In the genomic region with DNA sequence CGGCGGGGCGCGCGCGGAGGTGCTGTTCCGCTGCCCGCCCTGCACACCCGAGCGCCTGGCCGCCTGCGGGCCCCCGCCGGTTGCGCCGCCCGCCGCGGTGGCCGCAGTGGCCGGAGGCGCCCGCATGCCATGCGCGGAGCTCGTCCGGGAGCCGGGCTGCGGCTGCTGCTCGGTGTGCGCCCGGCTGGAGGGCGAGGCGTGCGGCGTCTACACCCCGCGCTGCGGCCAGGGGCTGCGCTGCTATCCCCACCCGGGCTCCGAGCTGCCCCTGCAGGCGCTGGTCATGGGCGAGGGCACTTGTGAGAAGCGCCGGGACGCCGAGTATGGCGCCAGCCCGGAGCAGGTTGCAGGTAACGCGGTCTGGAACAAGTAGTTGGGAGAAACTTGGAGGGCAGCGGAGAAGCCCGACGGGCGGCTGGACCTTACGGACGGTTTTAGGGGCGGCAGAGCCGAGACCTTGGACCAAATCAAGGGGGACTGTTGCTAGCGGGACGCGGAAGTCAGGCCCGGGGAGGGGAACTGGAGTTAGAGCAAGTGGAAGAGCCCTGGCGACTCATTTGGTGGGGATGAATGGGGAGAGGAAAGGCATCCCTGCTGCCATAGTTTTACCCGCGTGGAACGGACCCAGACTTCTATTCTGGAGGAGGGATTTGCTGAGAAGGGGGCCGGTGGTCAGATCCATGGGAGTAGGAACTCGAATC, we compare ENCODE assay signal across 8 cellular contexts. TPM values are rescaled to one million over a fixed set of nuclear protein-coding genes. Genes with fewer than 3 reads are reported as not detected.
DNase-seq lines count a peak whose midpoint lies in the region; ATAC-seq and TF ChIP-seq lines count a peak whose summit lies in the region.

No MANE protein-coding gene starts in this region.

- intact Hi-C loops in Caco-2 (cut with micrococcal nuclease; ENCODE audit: unreplicated experiment): no loop called here
- intact Hi-C loops in body of pancreas (cut with DNase I): no loop called here
- intact Hi-C loops in lower leg skin (cut with DNase I; ENCODE audit: low total_unique reads): no loop called here

- H3K27ac ChIP-seq in body of pancreas (peak overlapping the region; percentile 8 to 61 (median 54)), tibial nerve (peak overlapping the region in 1 of 4 donors; percentile 39)

- POLR2A ChIA-PET in Caco-2 (lab: Charles Lee): no interaction called here

- in situ Hi-C loops in ACHN (cut with HindIII; ENCODE audit: low pct_ligation_motif_present, low pct_unique_long_range_greater_than_20kb, low sequenced_read_pairs): loop anchor here (25.0 kb wide), 1 partner anchor 96 kb away; no protein-coding TSS in a partner anchor

- TF ChIP-seq EP300 in tibial nerve (IDR thresholded peaks at IDR 0.05): no peak

- TF ChIP-seq CTCF in Caco-2 (IDR thresholded peaks at IDR 0.05; ENCODE audit: insufficient read depth in 1 of 2, low read depth in 1 of 2, low read length in 1 of 2, severe bottlenecking in 1 of 2, unreplicated experiment in 1 of 2) (no peak), LNCaP clone FGC (IDR thresholded peaks at IDR 0.05; ENCODE audit: control insufficient read depth, extremely low read depth, insufficient read depth) (no peak), body of pancreas (IDR thresholded peaks at IDR 0.05) (peak in 1 of 7 experiments; percentile 7), lower leg skin (IDR thresholded peaks at IDR 0.05) (no peak), tibial nerve (IDR thresholded peaks at IDR 0.05) (peak in 1 of 5 experiments; percentile 10)

- H3K4me1 ChIP-seq in Caco-2: peaks cover 28% of the 10 kb centered on the region
- peaks cover 44% of the 10 kb centered on the region for H3K4me1 ChIP-seq in body of pancreas
- H3K4me1 ChIP-seq in tibial nerve: peaks cover 0 to 49% (median 26%) of the 10 kb centered on the region in 4 donors

- CTCF ChIA-PET in Caco-2 (lab: Charles Lee): no interaction called here

- WGBS in body of pancreas, 2 donors: 0% methylated on average over 38 to 59 of the region's 70 CpGs
- WGBS in lower leg skin, 2 donors: 1% methylated on average over 37 to 49 of the region's 70 CpGs
- 1 to 2% methylated on average over 19 to 22 of the region's 70 CpGs for WGBS in tibial nerve, 2 donors

- DNase-seq in Caco-2 (no peak), LNCaP clone FGC (ENCODE audit: low read depth) (no peak), body of pancreas (peak in 3 of 4 donors; percentile 46 to 60 (median 49)), lower leg skin (ENCODE audit: low spot score in 2 of 2) (no peak), tibial nerve (ENCODE audit: low spot score in 2 of 2) (no peak), ACHN (no peak)
- no peak for DNase-seq in stimulated activated CD4-positive, alpha-beta T cell treated with anti-CD3 and anti-CD28 coated beads, Interleukin-12 subunit alpha, Interleukin-12 subunit beta, amount 100 ng/mL, for 4 hours

- peaks cover 21% of the 10 kb centered on the region for H3K4me1 Mint-ChIP-seq in Caco-2 (ENCODE audit: low read depth, unreplicated experiment)

- H3K9me3 Mint-ChIP-seq in Caco-2 (ENCODE audit: unreplicated experiment): no peaks in the 10 kb centered on the region

- no peak overlapping the region for H3K27ac Mint-ChIP-seq in Caco-2 (ENCODE audit: unreplicated experiment)

- BruUV-seq in Caco-2 (replicated peaks; lab: Mats Ljungman, UMichigan): no TSS peak

- peaks cover 3% of the 10 kb centered on the region; the same call in 1 of the 2 replicates for H3K27me3 ChIP-seq in Caco-2 (replicated peaks; ENCODE audit: control insufficient read depth, insufficient read depth, low read length)
- no peaks in the 10 kb centered on the region for H3K27me3 ChIP-seq in body of pancreas
- peaks cover 0 to 54% of the 10 kb centered on the region in 2 donors for H3K27me3 ChIP-seq in tibial nerve

- H3K9me3 ChIP-seq in Caco-2: no peaks in the 10 kb centered on the region
- no peaks in the 10 kb centered on the region for H3K9me3 ChIP-seq in body of pancreas
- no peaks in the 10 kb centered on the region for H3K9me3 ChIP-seq in tibial nerve

- peak; percentile 45 for ATAC-seq in body of pancreas
- ATAC-seq in HG03280 (IDR thresholded peaks at IDR 0.05; ENCODE audit: unreplicated experiment): no peak

- peaks cover 48% of the 10 kb centered on the region for H3K27me3 Mint-ChIP-seq in Caco-2 (ENCODE audit: insufficient read depth, unreplicated experiment)

- H3K4me3 Mint-ChIP-seq in Caco-2 (ENCODE audit: unreplicated experiment): peak overlapping the region; percentile 79

- H3K36me3 ChIP-seq in Caco-2 (ENCODE audit: control insufficient read depth, insufficient read depth, low read length) (no peaks in the 10 kb centered on the region), body of pancreas (replicated peaks in 1 of 2; ENCODE audit: insufficient read depth in 1 of 2, low read depth in 2 of 2) (no peaks in the 10 kb centered on the region), tibial nerve (no peaks in the 10 kb centered on the region)

- TF ChIP-seq POLR2A in body of pancreas (IDR thresholded peaks at IDR 0.05) (peak; percentile 20 to 47 (median 38)), lower leg skin (IDR thresholded peaks at IDR 0.05) (no peak), tibial nerve (IDR thresholded peaks at IDR 0.05) (no peak)

- H3K4me3 ChIP-seq in Caco-2 (ENCODE audit: low read depth, low read length): peak overlapping the region; percentile 48
- peak overlapping the region; percentile 65 for H3K4me3 ChIP-seq in LNCaP clone FGC (ENCODE audit: low read depth, low read length)
- peak overlapping the region; percentile 1 to 32 for H3K4me3 ChIP-seq in body of pancreas
- peak overlapping the region; percentile 26 for H3K4me3 ChIP-seq in lower leg skin (ENCODE audit: low read depth, poor library complexity, severe bottlenecking)
- peak overlapping the region; percentile 9 to 59 (median 38) for H3K4me3 ChIP-seq in tibial nerve

- no peaks in the 10 kb centered on the region for H3K36me3 Mint-ChIP-seq in Caco-2 (ENCODE audit: insufficient read depth, unreplicated experiment)

RNA-seq across cellular contexts. Expression of a gene that starts 0.5 kb away (rescaled TPM):
- total RNA-seq in Caco-2 (2022): 6.6 and 6.7 TPM in 2 replicates
- 100 to 1,000 TPM; 129 to 170 TPM for total RNA-seq in body of pancreas
- 10 to 100 TPM in 3 of 4 donors, 1 to 10 TPM in 1; 8.7 to 69.5 (median 28.2) TPM for total RNA-seq in lower leg skin
- total RNA-seq in tibial nerve: 100 to 1,000 TPM; 125 to 337 (median 157) TPM

Comparison
In these comparisons a context has a peak if more than half of its experiments do, and no peak if none do; other contexts are left out.
1. DNase-seq: peak in body of pancreas (3 of 4); none in Caco-2 (0 of 2), LNCaP clone FGC (single experiment), lower leg skin (0 of 2), tibial nerve (0 of 2), stimulated activated CD4-positive, alpha-beta T cell treated with anti-CD3 and anti-CD28 coated beads, Interleukin-12 subunit alpha, Interleukin-12 subunit beta, amount 100 ng/mL, for 4 hours (single experiment) and ACHN (single experiment).
2. POLR2A ChIP-seq: peak in body of pancreas (3 of 3); none in lower leg skin (0 of 2) and tibial nerve (0 of 2).
3. Peak in every context shown above with its lines, with median percentiles within 50 percentile points of each other: H3K4me3 ChIP-seq.